8 cellular contexts compared by ENCODE assay signal in genomic region chr17:6831662-6832263, GRCh38. TPM values are rescaled to one million over a fixed set of nuclear protein-coding genes. Genes with fewer than 3 reads are reported as not detected.
DNase-seq lines count a peak whose midpoint lies in the region; ATAC-seq, FAIRE-seq and TF ChIP-seq lines count a peak whose summit lies in the region.

Gene TEKT1, minus strand, starts transcription at chr17:6831729. Its CDS starts 1,353 bp downstream, at chr17:6830376.

- DNase-seq in BE2C (peak; percentile 45), WERI-Rb-1 (peak; percentile 62), bronchial epithelial cell (ENCODE audit: low read depth) (peak; percentile 78), NCI-H510A (lab: John Stamatoyannopoulos, UW) (no peak)

- H3K4me3 ChIP-seq in BE2C (ENCODE audit: low read depth, low read length) (no peak within 1 kb of the TSS), WERI-Rb-1 (ENCODE audit: low read depth, low read length) (no peak within 1 kb of the TSS), bronchial epithelial cell (ENCODE audit: low read depth, low read length) (peak within 1 kb of the TSS; percentile 38), iPS-20b (ENCODE audit: low read length) (peak within 1 kb of the TSS; percentile 63), skeletal muscle satellite cell (ENCODE audit: low read length) (peak within 1 kb of the TSS; percentile 51)

- H3K4me1 ChIP-seq in BE2C (no peaks in the 10 kb centered on the region), iPS-20b (ENCODE audit: insufficient read depth, low read length) (no peaks in the 10 kb centered on the region), skeletal muscle satellite cell (ENCODE audit: control insufficient read depth, insufficient read depth, low read length) (no peaks in the 10 kb centered on the region)

- H3K9me3 ChIP-seq in BE2C (no peaks in the 10 kb centered on the region), WERI-Rb-1 (ENCODE audit: severe bottlenecking) (no peaks in the 10 kb centered on the region), iPS-20b (ENCODE audit: insufficient read depth, low read depth, low read length) (no peaks in the 10 kb centered on the region), skeletal muscle satellite cell (replicated peaks; ENCODE audit: low read length) (no peaks in the 10 kb centered on the region)

- no peaks in the 10 kb centered on the region for H3K36me3 ChIP-seq in BE2C
- H3K36me3 ChIP-seq in WERI-Rb-1, result no peaks in the 10 kb centered on the region
- no peaks in the 10 kb centered on the region for H3K36me3 ChIP-seq in bronchial epithelial cell (ENCODE audit: control insufficient read depth, insufficient read depth, low read length)
- H3K36me3 ChIP-seq in iPS-20b (ENCODE audit: insufficient read depth, low read depth, low read length), result no peaks in the 10 kb centered on the region
- no peaks in the 10 kb centered on the region for H3K36me3 ChIP-seq in skeletal muscle satellite cell (ENCODE audit: insufficient read depth, low read length)

- TF ChIP-seq CTCF in BE2C (IDR thresholded peaks at IDR 0.05; ENCODE audit: low read depth, low read length) (no peak), WERI-Rb-1 (IDR thresholded peaks at IDR 0.05; ENCODE audit: low read depth, low read length) (no peak), bronchial epithelial cell (IDR thresholded peaks at IDR 0.05; ENCODE audit: insufficient read depth, low read length, severe bottlenecking) (no peak)

- H3K27ac ChIP-seq in WERI-Rb-1 (no peak within 1 kb of the TSS), iPS-20b (ENCODE audit: low read length) (no peak within 1 kb of the TSS)

- peak within 1 kb of the TSS; percentile 78 for H3K4me2 ChIP-seq in skeletal muscle satellite cell (ENCODE audit: low read length)

- H3K9ac ChIP-seq in iPS-20b (ENCODE audit: low read depth, low read length) (no peak within 1 kb of the TSS), skeletal muscle satellite cell (ENCODE audit: low read depth, low read length) (no peak within 1 kb of the TSS)

- no peak for FAIRE-seq in bronchial epithelial cell (lab: Jason Lieb, UNC)

- ATAC-seq in HG03135 (IDR thresholded peaks at IDR 0.05; ENCODE audit: unreplicated experiment) (peak; percentile 57), GM18511 (IDR thresholded peaks at IDR 0.05; ENCODE audit: unreplicated experiment) (no peak)

- H3K27me3 ChIP-seq in BE2C, result peaks cover 28% of the 10 kb centered on the region
- peaks cover 99% of the 10 kb centered on the region for H3K27me3 ChIP-seq in WERI-Rb-1 (ENCODE audit: insufficient read depth, low read depth, severe bottlenecking)
- H3K27me3 ChIP-seq in bronchial epithelial cell (ENCODE audit: control insufficient read depth, insufficient read depth, low read length), result peaks cover 5% of the 10 kb centered on the region
- peaks cover 64% of the 10 kb centered on the region for H3K27me3 ChIP-seq in iPS-20b (ENCODE audit: insufficient read depth, low read length)
- H3K27me3 ChIP-seq in skeletal muscle satellite cell (ENCODE audit: control insufficient read depth, insufficient read depth, low read length), result peaks cover 78% of the 10 kb centered on the region

RNA-seq across cellular contexts. Expression of gene TEKT1, which starts in this region (rescaled TPM):
- not detected for polyA plus RNA-seq in BE2C (2012; ENCODE audit: insufficient read depth, insufficient read length, low read depth)
- total RNA-seq in bronchial epithelial cell, result not detected in 2 replicates
- total RNA-seq in skeletal muscle satellite cell (2012; rRNA removed), result not detected in 2 replicates

Comparison
In these comparisons a context has a peak if more than half of its experiments do, and no peak if none do; other contexts are left out.
1. Peak in DNase-seq and H3K4me3 ChIP-seq in bronchial epithelial cell; RNA of the gene not detected or under 1 TPM.
2. H3K4me3 ChIP-seq: peak in iPS-20b (single experiment) and skeletal muscle satellite cell (single experiment); none in BE2C (single experiment) and WERI-Rb-1 (single experiment).